In genomic region chr15:91593653-91594052, GRCh38 we compare ENCODE assay signal across 6 cellular contexts.
"Had no signal": no experiment of that assay in that cellular context is flagged by ENCODE, and none has a peak within 500 bp of the region (broad histone marks: within the 10 kb centered on the region; RNA-seq: fewer than 3 reads in every experiment).

No MANE protein-coding gene starts in this region.

- DNase-seq: GOT3, H7 had no signal

- ATAC-seq: HepG2 had no signal

- H3K36me3 Mint-ChIP-seq: IgD-negative memory B cell had no signal

- H3K9ac ChIP-seq: GM23248 had no signal

- H3K27ac Mint-ChIP-seq: IgD-negative memory B cell had no signal

- H3K4me3 ChIP-seq: GM23248 had no signal

- H2AFZ ChIP-seq: GM23248 had no signal

- H3K4me3 Mint-ChIP-seq: IgD-negative memory B cell had no signal

- FAIRE-seq: HepG2 had no signal

- H3K4me1 Mint-ChIP-seq: IgD-negative memory B cell had no signal

- H3K27ac ChIP-seq: GM23248, HL-60 had no signal
